Comparison of ENCODE assay signal across 10 cellular contexts in the genomic region with DNA sequence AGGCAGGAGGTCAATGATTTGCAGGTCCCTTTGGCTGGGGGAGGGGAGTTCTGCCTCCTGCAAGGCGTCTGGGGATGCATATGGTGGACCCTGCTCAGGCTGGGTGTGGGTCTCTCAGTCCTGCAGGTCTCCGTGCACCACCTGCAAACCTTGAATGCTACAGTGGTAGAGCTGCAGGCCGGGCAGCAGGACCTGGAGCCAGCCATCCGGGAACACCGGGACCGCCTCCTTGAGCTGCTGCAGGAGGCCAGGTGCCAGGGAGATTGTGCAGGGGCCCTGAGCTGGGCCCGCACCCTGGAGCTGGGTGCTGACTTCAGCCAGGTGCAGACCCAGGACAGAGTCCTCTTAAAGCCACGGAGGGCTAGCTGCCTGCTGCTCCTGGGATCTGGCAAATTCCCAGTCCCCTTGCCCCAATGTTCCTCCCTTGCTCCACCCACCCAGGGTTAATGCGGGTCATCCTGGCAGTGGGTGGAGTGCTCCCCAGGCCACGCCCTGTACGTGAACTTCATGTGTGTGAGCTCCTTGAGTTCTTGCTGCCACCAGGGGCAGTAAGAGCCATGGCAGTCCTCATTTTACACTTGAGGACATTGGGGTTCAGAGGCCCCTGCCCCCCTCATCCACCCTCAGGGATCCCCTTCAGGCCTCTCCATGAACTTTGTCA. TPM values are rescaled to one million over a fixed set of nuclear protein-coding genes. Genes with fewer than 3 reads are reported as not detected.
DNase-seq lines count a peak whose midpoint lies in the region; ATAC-seq, FAIRE-seq and TF ChIP-seq lines count a peak whose summit lies in the region.
"Had no signal": no experiment of that assay in that cellular context is flagged by ENCODE, and none has a peak within 500 bp of the region (broad histone marks: within the 10 kb centered on the region; RNA-seq: fewer than 3 reads in every experiment).

No MANE protein-coding gene starts in this region.

- H3K18ac ChIP-seq in trophoblast cell (ENCODE audit: low read length): no peak overlapping the region

- H3K79me2 ChIP-seq in DOHH2 (ENCODE audit: control insufficient read depth, low read length) (no peaks in the 10 kb centered on the region), mammary epithelial cell (ENCODE audit: insufficient read depth, low read length) (peaks cover 48% of the 10 kb centered on the region), trophoblast cell (ENCODE audit: control insufficient read depth, insufficient read depth, low read length, poor library complexity) (peaks cover 7% of the 10 kb centered on the region)
- H3K79me2 ChIP-seq: hepatocyte had no signal

- ATAC-seq in mucosa of descending colon (peak; percentile 73), GM21619 (IDR thresholded peaks at IDR 0.05; ENCODE audit: unreplicated experiment) (no peak)

- H3K9ac ChIP-seq in mammary epithelial cell (ENCODE audit: insufficient read depth, low read length) (no peak overlapping the region), trophoblast cell (ENCODE audit: low read length) (no peak overlapping the region)

- no peak overlapping the region for H2BK120ac ChIP-seq in trophoblast cell (ENCODE audit: insufficient read depth, low read length, poor library complexity)

- H2AK5ac ChIP-seq in trophoblast cell (ENCODE audit: low read length): no peak overlapping the region

- no peak overlapping the region for H3K14ac ChIP-seq in trophoblast cell (ENCODE audit: low read length)

- H3K36me3 ChIP-seq in DOHH2 (ENCODE audit: control insufficient read depth, low read length) (no peaks in the 10 kb centered on the region), mammary epithelial cell (ENCODE audit: insufficient read depth, low read length) (peaks cover 8% of the 10 kb centered on the region), mucosa of descending colon (ENCODE audit: low read depth) (no peaks in the 10 kb centered on the region), trophoblast cell (ENCODE audit: control insufficient read depth in 1 of 2, insufficient read depth in 2 of 2, low read length in 2 of 2) (no peaks in the 10 kb centered on the region), HAP-1 (replicated peaks) (no peaks in the 10 kb centered on the region)

- H3K4me3 ChIP-seq in DOHH2 (ENCODE audit: low read length) (no peak overlapping the region), mammary epithelial cell (replicated peaks in 1 of 3; ENCODE audit: insufficient read depth in 1 of 3, low read depth in 2 of 3, low read length in 3 of 3) (no peak overlapping the region), mucosa of descending colon (no peak overlapping the region), trophoblast cell (ENCODE audit: low read depth, low read length) (no peak overlapping the region), HAP-1 (no peak overlapping the region)
- H3K4me3 ChIP-seq: hepatocyte had no signal

- H3K36me3 Mint-ChIP-seq in activated T-cell treated with anti-CD3 and anti-CD28 coated beads, Interleukin-2, amount 50 U/mL, for 24 hours (ENCODE audit: low read depth): no peaks in the 10 kb centered on the region

- H3K4me3 Mint-ChIP-seq in activated T-cell treated with anti-CD3 and anti-CD28 coated beads, Interleukin-2, amount 50 U/mL, for 24 hours: no peak overlapping the region

- no peaks in the 10 kb centered on the region for H3K4me1 Mint-ChIP-seq in activated T-cell treated with anti-CD3 and anti-CD28 coated beads, Interleukin-2, amount 50 U/mL, for 24 hours (ENCODE audit: low read depth)

- no peak overlapping the region for H3K27ac Mint-ChIP-seq in activated T-cell treated with anti-CD3 and anti-CD28 coated beads, Interleukin-2, amount 50 U/mL, for 24 hours

- H3K9me3 ChIP-seq in DOHH2 (ENCODE audit: control insufficient read depth, insufficient read depth, low read length) (no peaks in the 10 kb centered on the region), mammary epithelial cell (replicated peaks; ENCODE audit: insufficient read depth, low read length) (no peaks in the 10 kb centered on the region), mucosa of descending colon (no peaks in the 10 kb centered on the region), trophoblast cell (ENCODE audit: insufficient read depth, low read depth, low read length) (peaks cover 2% of the 10 kb centered on the region), HAP-1 (no peaks in the 10 kb centered on the region)

- CTCF ChIA-PET in mammary epithelial cell (lab: Charles Lee; ENCODE audit: low non-redundant PET): interaction anchor here (0.5 to 0.8 kb wide), 5 partner anchors 9 to 687 kb away, joined by 4 to 5 read pairs (median 4); no protein-coding TSS in a partner anchor

- FAIRE-seq in HTR-8/SVneo (lab: Jason Lieb, UNC): no peak

- no peak overlapping the region for H4K12ac ChIP-seq in trophoblast cell (ENCODE audit: low read depth, low read length)

- H3K9me3 Mint-ChIP-seq in activated T-cell treated with anti-CD3 and anti-CD28 coated beads, Interleukin-2, amount 50 U/mL, for 24 hours: no peaks in the 10 kb centered on the region

- H4K20me1 ChIP-seq in DOHH2 (ENCODE audit: control insufficient read depth, insufficient read depth, low read depth, low read length): no peaks in the 10 kb centered on the region
- H4K20me1 ChIP-seq in mammary epithelial cell (ENCODE audit: insufficient read depth, low read length): no peaks in the 10 kb centered on the region

- no peaks in the 10 kb centered on the region for H3K27me3 ChIP-seq in DOHH2 (ENCODE audit: control insufficient read depth, low read length)
- no peaks in the 10 kb centered on the region for H3K27me3 ChIP-seq in mammary epithelial cell (ENCODE audit: insufficient read depth, low read length)
- no peaks in the 10 kb centered on the region for H3K27me3 ChIP-seq in trophoblast cell (ENCODE audit: insufficient read depth, low read length)
- no peaks in the 10 kb centered on the region for H3K27me3 ChIP-seq in HAP-1 (ENCODE audit: low read depth)
- H3K27me3 ChIP-seq: hepatocyte had no signal

- no TSS peak for BruUV-seq in mammary epithelial cell (replicated peaks; lab: Mats Ljungman, UMichigan)

- in situ Hi-C loops in mammary epithelial cell (cut with MboI; ENCODE audit: low sequenced_read_pairs in 2 of 2): no loop called here
- in situ Hi-C loops in HAP-1 (cut with MboI; ENCODE audit: low sequenced_read_pairs): no loop called here

- H3K27me3 Mint-ChIP-seq in activated T-cell treated with anti-CD3 and anti-CD28 coated beads, Interleukin-2, amount 50 U/mL, for 24 hours: no peaks in the 10 kb centered on the region

- DNase-seq in HTR-8/SVneo (ENCODE audit: insufficient read length, low spot score) (peak; percentile 42), mammary epithelial cell (peak; percentile 62), mucosa of descending colon (peak; percentile 80 to 85 (median 82)), trophoblast cell (no peak), HAP-1 (ENCODE audit: low spot score in 2 of 2) (no peak)
- DNase-seq in activated T-cell treated with anti-CD3 and anti-CD28 coated beads, Interleukin-2, amount 50 U/mL, for 24 hours: no peak
- DNase-seq: T-helper 9 cell had no signal

- WGBS in mammary epithelial cell (ENCODE audit: low coverage, missing lambda C conversion rate): 82% methylated on average over 8 of the region's 11 CpGs
- no CpG with 5 or more reads among the region's 11 CpGs for WGBS in trophoblast cell (ENCODE audit: extremely low coverage, insufficient coverage, insufficient read length)

- H3K23ac ChIP-seq in trophoblast cell (ENCODE audit: low read length): no peak overlapping the region

- TF ChIP-seq CTCF in DOHH2 (IDR thresholded peaks at IDR 0.05; ENCODE audit: low read depth, low read length, poor library complexity, severe bottlenecking): peak; percentile 19
- TF ChIP-seq CTCF in mammary epithelial cell (conservative IDR thresholded peaks at IDR 0.05 in 1 of 2, IDR thresholded peaks at IDR 0.05 in 1 of 2; ENCODE audit: extremely low read depth in 1 of 2, insufficient read depth in 1 of 2, low read depth in 1 of 2, low read length in 2 of 2): peak; percentile 39 to 59
- TF ChIP-seq CTCF in mucosa of descending colon (IDR thresholded peaks at IDR 0.05): peak; percentile 22

- no peak overlapping the region for H4K91ac ChIP-seq in trophoblast cell (ENCODE audit: low read depth, low read length)

- no peak overlapping the region for H3K27ac ChIP-seq in DOHH2 (ENCODE audit: low read depth, low read length)
- H3K27ac ChIP-seq in mammary epithelial cell (ENCODE audit: insufficient read depth, low read depth, low read length): peak overlapping the region; percentile 53
- H3K27ac ChIP-seq in trophoblast cell (ENCODE audit: low read depth, low read length): no peak overlapping the region
- H3K27ac ChIP-seq: hepatocyte had no signal

- H3F3A ChIP-seq in DOHH2 (ENCODE audit: control insufficient read depth, insufficient read depth): no peaks in the 10 kb centered on the region

- peaks cover 14% of the 10 kb centered on the region for H3K79me1 ChIP-seq in trophoblast cell (ENCODE audit: low read length)

- H2AFZ ChIP-seq in mammary epithelial cell (ENCODE audit: low read depth, low read length) (no peak overlapping the region), trophoblast cell (ENCODE audit: insufficient read depth, low read length, poor library complexity) (no peak overlapping the region)
- H2AFZ ChIP-seq: hepatocyte had no signal

- no peak overlapping the region for H3K4me2 ChIP-seq in DOHH2 (ENCODE audit: low read length)
- peak overlapping the region; percentile 87 for H3K4me2 ChIP-seq in mammary epithelial cell (ENCODE audit: insufficient read depth, low read depth, low read length)
- no peak overlapping the region for H3K4me2 ChIP-seq in trophoblast cell (ENCODE audit: low read length)
- H3K4me2 ChIP-seq: hepatocyte had no signal

- H3K4me1 ChIP-seq in DOHH2 (ENCODE audit: control insufficient read depth, low read length) (no peaks in the 10 kb centered on the region), mammary epithelial cell (ENCODE audit: insufficient read depth, low read length) (peaks cover 56% of the 10 kb centered on the region), mucosa of descending colon (ENCODE audit: low read depth) (peaks cover 23% of the 10 kb centered on the region), trophoblast cell (ENCODE audit: control insufficient read depth in 1 of 2, insufficient read depth in 2 of 2, low read length in 2 of 2) (peaks cover 32 to 36% of the 10 kb centered on the region in 2 experiments), HAP-1 (no peaks in the 10 kb centered on the region)

- H4K8ac ChIP-seq in trophoblast cell (ENCODE audit: low read depth, low read length): no peak overlapping the region

- intact Hi-C loops in mammary epithelial cell (cut with micrococcal nuclease): no loop called here
- intact Hi-C loops in mucosa of descending colon (cut with DNase I, micrococcal nuclease): no loop called here

- no peak overlapping the region for H3K4ac ChIP-seq in trophoblast cell (ENCODE audit: low read depth, low read length)

- no peak overlapping the region for H2BK12ac ChIP-seq in trophoblast cell (ENCODE audit: low read length)

- no peaks in the 10 kb centered on the region for H3K9me2 ChIP-seq in DOHH2 (replicated peaks; ENCODE audit: control insufficient read depth, low read length)

- dilution Hi-C loops in mammary epithelial cell (cut with HindIII; ENCODE audit: low sequenced_read_pairs): no loop called here

- no peak overlapping the region for H2BK5ac ChIP-seq in trophoblast cell (ENCODE audit: low read depth, low read length, poor library complexity)

RNA-seq across cellular contexts. Expression of a gene that starts 3.1 kb away (rescaled TPM):
- total RNA-seq in mammary epithelial cell: 10 to 100 TPM; 27.3 to 73.5 TPM
- 48.8 TPM for polyA plus RNA-seq in mammary epithelial cell
- polyA minus RNA-seq in mammary epithelial cell: 88.2 TPM
- 10 to 100 TPM; 24.4 to 44.0 (median 35.8) TPM for total RNA-seq in mucosa of descending colon
- polyA plus RNA-seq in trophoblast cell (2013): 15.3 and 15.9 TPM in 2 replicates

RNA-seq across cellular contexts. Expression of a gene that starts 19.8 kb away (rescaled TPM):
- total RNA-seq in mammary epithelial cell (10 to 100 TPM in 1 of 2 donors, 1 to 10 TPM in 1; 4.8 to 14.8 TPM), mucosa of descending colon (10 to 100 TPM in 1 of 3 donors, 1 to 10 TPM in 2; 3.0 to 12.5 (median 4.1) TPM)
- polyA plus RNA-seq in mammary epithelial cell: 5.4 TPM
- polyA minus RNA-seq in mammary epithelial cell: 3.7 TPM
- 0.22 and 0.40 TPM in 2 replicates for polyA plus RNA-seq in trophoblast cell (2013)

Comparison
In these comparisons a context has a peak if more than half of its experiments do, and no peak if none do; other contexts are left out.
1. DNase-seq: peak in HTR-8/SVneo (single experiment), mammary epithelial cell (single experiment) and mucosa of descending colon (3 of 3); none in trophoblast cell (0 of 2), HAP-1 (0 of 2) and activated T-cell treated with anti-CD3 and anti-CD28 coated beads, Interleukin-2, amount 50 U/mL, for 24 hours (single experiment).
2. Peak in every context shown above with its lines, with median percentiles within 50 percentile points of each other: CTCF ChIP-seq.